ENCODE assay signal across 1 cellular context in genomic region chr1:39692152-39693064, GRCh38.
TF ChIP-seq lines count a peak whose summit lies in the region.

No MANE protein-coding gene starts in this region.

TF ChIP-seq in IMR-90, 13 proteins besides CTCF, POLR2A, EP300 and RAD21:
- TF ChIP-seq CEBPB (IDR thresholded peaks at IDR 0.05; ENCODE audit: low read depth, low read length) (no peak), MAFK (IDR thresholded peaks at IDR 0.05; ENCODE audit: low read depth, low read length) (no peak), RFX5 (IDR thresholded peaks at IDR 0.05; ENCODE audit: low read depth, low read length) (no peak), MAZ (IDR thresholded peaks at IDR 0.05; ENCODE audit: borderline replicate concordance, low read depth, low read length) (no peak), CHD1 (IDR thresholded peaks at IDR 0.05; ENCODE audit: low read depth, low read length) (no peak), SMC3 (IDR thresholded peaks at IDR 0.05; ENCODE audit: low read depth, low read length) (no peak), NFE2L2 (IDR thresholded peaks at IDR 0.05; ENCODE audit: low read depth, low read length) (no peak), MXI1 (IDR thresholded peaks at IDR 0.05; ENCODE audit: borderline replicate concordance, low read depth, low read length) (no peak), FOS (IDR thresholded peaks at IDR 0.05; ENCODE audit: low read depth, low read length) (no peak), USF2 (IDR thresholded peaks at IDR 0.05; ENCODE audit: low read depth, low read length) (no peak), RCOR1 (IDR thresholded peaks at IDR 0.05; ENCODE audit: insufficient replicate concordance, low read length) (no peak), ELK1 (IDR thresholded peaks at IDR 0.05; ENCODE audit: borderline replicate concordance, low read depth, low read length) (no peak)
